In genomic region chr4:115113382-115114106, GRCh38 we compare ENCODE assay signal across 11 cellular contexts. TPM values are rescaled to one million over a fixed set of nuclear protein-coding genes. Genes with fewer than 3 reads are reported as not detected.
DNase-seq lines count a peak whose midpoint lies in the region; ATAC-seq, FAIRE-seq and TF ChIP-seq lines count a peak whose summit lies in the region.
"Had no signal": no experiment of that assay in that cellular context is flagged by ENCODE, and none has a peak within 500 bp of the region (broad histone marks: within the 10 kb centered on the region; RNA-seq: fewer than 3 reads in every experiment).

NDST4 (minus strand) TSS chr4:115113620; CDS start chr4:115077036, 36,584 bp downstream.

- H3K4me3 ChIP-seq in A549 = no peak within 1 kb of the TSS
- H3K4me3 ChIP-seq: BLaER1, gastrocnemius medialis had no signal

- TF ChIP-seq CTCF in A549 (IDR thresholded peaks at IDR 0.05) (no peak), VCaP (conservative IDR thresholded peaks at IDR 0.05) (no peak)

- ATAC-seq in A549 = peak; percentile 37 to 47; a peak in 2 of 6 replicates
- peak; percentile 51 for ATAC-seq in left colon
- ATAC-seq in GM21447 (IDR thresholded peaks at IDR 0.05; ENCODE audit: unreplicated experiment) = no peak
- ATAC-seq in HG03460 (IDR thresholded peaks at IDR 0.05; ENCODE audit: unreplicated experiment) = no peak
- ATAC-seq: gastrocnemius medialis had no signal

- TF ChIP-seq EP300 in A549 (IDR thresholded peaks at IDR 0.05) = no peak

- peak within 1 kb of the TSS; percentile 38; the same call in 1 of the 3 replicates for H3K4me2 ChIP-seq in A549
- H3K4me2 ChIP-seq: BLaER1 had no signal

- H3K9me3 ChIP-seq in A549 = no peaks in the 10 kb centered on the region
- H3K9me3 ChIP-seq: BLaER1, gastrocnemius medialis had no signal

- 29% methylated on average over 13 of the region's 13 CpGs for WGBS in A549 (ENCODE audit: missing lambda C conversion rate)

- no peak for FAIRE-seq in A549 (lab: Jason Lieb, UNC)

- intact Hi-C loops in left colon (cut with DNase I, micrococcal nuclease) = no loop called here

- H3K27ac ChIP-seq in A549 = no peak within 1 kb of the TSS
- H3K27ac ChIP-seq in VCaP = peak within 1 kb of the TSS; percentile 25; the same call in 1 of the 2 replicates
- H3K27ac ChIP-seq: BLaER1, gastrocnemius medialis had no signal

- CTCF ChIA-PET in A549 (lab: Yijun Ruan, JAX) = no interaction called here

- POLR2A ChIA-PET in A549 (lab: Yijun Ruan, JAX) = no interaction called here

- no peak for TF ChIP-seq RAD21 in A549 (conservative IDR thresholded peaks at IDR 0.05 in 1 of 2, IDR thresholded peaks at IDR 0.05 in 1 of 2)

- H3K4me1 ChIP-seq in A549 = no peaks in the 10 kb centered on the region
- H3K4me1 ChIP-seq: BLaER1 had no signal

- no peak for TF ChIP-seq POLR2A in A549 (IDR thresholded peaks at IDR 0.05; ENCODE audit: low read length)

- DNase-seq in A549 (ENCODE audit: low read depth in 1 of 2, low spot score in 1 of 2) = peak in 1 of 2 experiments; percentile 6
- peak; percentile 4 for DNase-seq in NCI-H128 (lab: John Stamatoyannopoulos, UW; ENCODE audit: unreplicated experiment)
- no peak for DNase-seq in left colon
- DNase-seq in activated CD8-positive, alpha-beta memory T cell treated with anti-CD3 and anti-CD28 coated beads for 24 hours = no peak
- no peak for DNase-seq in central memory CD4-positive, alpha-beta T cell
- DNase-seq: activated B cell treated with CpG ODN at 0.5 μM for 24 hours, gastrocnemius medialis had no signal

TF ChIP-seq in A549, 52 proteins besides CTCF, POLR2A, EP300 and RAD21:
- TF ChIP-seq ZFP36 (IDR thresholded peaks at IDR 0.05; ENCODE audit: borderline replicate concordance, partially characterized antibody) = no peak
- no peak for TF ChIP-seq TFCP2L1 (CRISPR knock-in tag; IDR thresholded peaks at IDR 0.05)
- no peak for TF ChIP-seq ZC3H11A (IDR thresholded peaks at IDR 0.05)
- TF ChIP-seq ZSCAN20 (CRISPR knock-in tag; IDR thresholded peaks at IDR 0.05) = no peak
- TF ChIP-seq KDM1A (IDR thresholded peaks at IDR 0.05; ENCODE audit: low read depth) = no peak
- TF ChIP-seq JUN (IDR thresholded peaks at IDR 0.05) = no peak
- no peak for TF ChIP-seq POLR2AphosphoS2 (conservative IDR thresholded peaks at IDR 0.05; ENCODE audit: low read length)
- no peak for TF ChIP-seq HDAC2 (IDR thresholded peaks at IDR 0.05)
- no peak for TF ChIP-seq HOXB5 (CRISPR knock-in tag; IDR thresholded peaks at IDR 0.05)
- no peak for TF ChIP-seq KDM5A (IDR thresholded peaks at IDR 0.05)
- no peak for TF ChIP-seq RNF2 (IDR thresholded peaks at IDR 0.05; ENCODE audit: borderline replicate concordance, low read depth)
- no peak for TF ChIP-seq NR3C1 (IDR thresholded peaks at IDR 0.05)

RNA-seq across cellular contexts. Expression of gene NDST4, which starts in this region (rescaled TPM):
- polyA plus RNA-seq in A549 (2011; rRNA removed) = 0.04 and 0.05 TPM in 2 replicates
- not detected in 2 replicates for polyA plus RNA-seq in A549 (2012; cell fraction: cytosol; rRNA removed)
- not detected in 2 replicates for polyA plus RNA-seq in A549 (2012; cell fraction: nucleus; rRNA removed)
- polyA plus RNA-seq in A549 (2017; fragmentation: RNase III; extraction: RNeasy Plus Mini Kit Qiagen cat#74134 plus additional on column Dnase treatment) = 0.03 TPM in 1 of 3 replicates, not detected in the others
- polyA minus RNA-seq in A549 (2011; rRNA and poly(A)+ RNA removed) = not detected in 2 replicates
- total RNA-seq in left colon = under 1 TPM in 1 of 2 donors, not detected in 1; 0.17 TPM
- total RNA-seq: activated B cell treated with CpG ODN at 0.5 μM for 24 hours, gastrocnemius medialis had no signal

Comparison
In these comparisons a context has a peak if more than half of its experiments do, and no peak if none do; other contexts are left out.
1. Peak in ATAC-seq and H3K4me2 ChIP-seq in A549; RNA of the gene not detected or under 1 TPM.
2. Peak in ATAC-seq in left colon; RNA of the gene not detected or under 1 TPM.